ENCODE assay signal across 18 cellular contexts in genomic region chr18:70382992-70383717, GRCh38.
A peak's percentile ranks its signal among the peaks of the same experiment; 100 is the strongest.
DNase-seq lines count a peak whose midpoint lies in the region; ATAC-seq, FAIRE-seq and TF ChIP-seq lines count a peak whose summit lies in the region.
"Had no signal": no experiment of that assay in that cellular context is flagged by ENCODE, and none has a peak within 500 bp of the region (broad histone marks: within the 10 kb centered on the region; RNA-seq: fewer than 3 reads in every experiment).

No MANE protein-coding gene starts in this region.

- H3K4me1 Mint-ChIP-seq in natural killer cell treated with Interleukin-12 subunit alpha and Interleukin-12 subunit beta and Interleukin-15 and Interleukin-18, amount 100 ng/mL, for 72 hours (ENCODE audit: low read depth in 2 of 2): peaks cover 0 to 5% of the 10 kb centered on the region in 2 donors
- H3K4me1 Mint-ChIP-seq: B cell had no signal

- intact Hi-C loops in K562 (cut with micrococcal nuclease): loop anchor here (5.0 kb wide), 1 partner anchor 44 kb away; no protein-coding TSS in a partner anchor

- H3K27me3 Mint-ChIP-seq in natural killer cell treated with Interleukin-12 subunit alpha and Interleukin-12 subunit beta and Interleukin-15 and Interleukin-18, amount 100 ng/mL, for 72 hours: peaks cover 0 to 7% of the 10 kb centered on the region in 2 donors
- H3K27me3 Mint-ChIP-seq: B cell had no signal

- H3K9me3 ChIP-seq in GM23248 (ENCODE audit: low read depth) (no peaks in the 10 kb centered on the region), K562 (replicated peaks; ENCODE audit: control insufficient read depth, insufficient read depth, low read depth, low read length) (no peaks in the 10 kb centered on the region)

- no peaks in the 10 kb centered on the region for H3K36me3 ChIP-seq in GM23248 (ENCODE audit: low read depth)
- H3K36me3 ChIP-seq in K562 (ENCODE audit: control insufficient read depth, insufficient read depth, low read length): no peaks in the 10 kb centered on the region

- TF ChIP-seq RAD21 in K562 (CRISPR knock-in tag; conservative IDR thresholded peaks at IDR 0.05 in 1 of 2, IDR thresholded peaks at IDR 0.05 in 1 of 2): no peak

- peaks cover 37% of the 10 kb centered on the region for H3F3A ChIP-seq in GM23248 (ENCODE audit: insufficient read depth)

- no peaks in the 10 kb centered on the region for H3K9me1 ChIP-seq in K562 (ENCODE audit: control insufficient read depth, insufficient read depth, low read length)

- ATAC-seq in K562: no peak
- peak; percentile 32 for ATAC-seq in left lobe of liver
- ATAC-seq in natural killer cell treated with Interleukin-12 subunit alpha and Interleukin-12 subunit beta and Interleukin-15 and Interleukin-18, amount 100 ng/mL, for 72 hours: no peak
- no peak for ATAC-seq in GM21619 (IDR thresholded peaks at IDR 0.05; ENCODE audit: unreplicated experiment)

- in situ Hi-C loops in GM23248 (cut with MboI) (no loop called here), K562 (cut with MboI) (no loop called here)

- TF ChIP-seq CTCF in K562 (IDR thresholded peaks at IDR 0.05 in 2 of 3, conservative IDR thresholded peaks at IDR 0.05 in 1 of 3; ENCODE audit: insufficient read depth in 2 of 3, low read depth in 1 of 3, low read length in 3 of 3): no peak

- no peaks in the 10 kb centered on the region for H3K79me2 ChIP-seq in GM23248 (ENCODE audit: insufficient read depth)
- no peaks in the 10 kb centered on the region for H3K79me2 ChIP-seq in K562 (ENCODE audit: control insufficient read depth, insufficient read depth, low read length)

- WGBS in GM23248 (ENCODE audit: low coverage in 1 of 2, low lambda C conversion rate in 2 of 2, missing lambda C conversion rate in 2 of 2), 2 experiments: 93 to 96% methylated on average over 14 of the region's 14 CpGs
- 85% methylated on average over 9 of the region's 14 CpGs for WGBS in K562 (ENCODE audit: insufficient coverage, low coverage, missing lambda C conversion rate)

- 0 out of 2 replicates have a peak overlapping the region, but pooled peaks have one; percentile 37 for H3K9ac ChIP-seq in GM23248
- no peak overlapping the region for H3K9ac ChIP-seq in K562 (ENCODE audit: insufficient read depth in 1 of 2, low read depth in 2 of 2, low read length in 2 of 2)

- H3K4me3 ChIP-seq in GM23248 (no peak overlapping the region), K562 (no peak overlapping the region)

- H3K27ac Mint-ChIP-seq in natural killer cell treated with Interleukin-12 subunit alpha and Interleukin-12 subunit beta and Interleukin-15 and Interleukin-18, amount 100 ng/mL, for 72 hours: no peak overlapping the region
- H3K27ac Mint-ChIP-seq: B cell; CD4-positive, alpha-beta T cell had no signal

- no peaks in the 10 kb centered on the region for H3K9me2 ChIP-seq in GM23248 (ENCODE audit: insufficient read depth)

- no peak for DNase-seq in GM23248
- peak; percentile 38 for DNase-seq in NCI-H69 (lab: John Stamatoyannopoulos, UW)
- DNase-seq in K562 (ENCODE audit: extremely low read depth in 1 of 4, low spot score in 3 of 4): no peak
- no peak for DNase-seq in left lobe of liver (ENCODE audit: low spot score)
- no peak for DNase-seq in natural killer cell treated with Interleukin-12 subunit alpha and Interleukin-12 subunit beta and Interleukin-15 and Interleukin-18, amount 100 ng/mL, for 72 hours (ENCODE audit: low spot score)
- no peak for DNase-seq in amniotic stem cell (lab: John Stamatoyannopoulos, UW)
- DNase-seq in NCI-H1048 (lab: John Stamatoyannopoulos, UW): no peak
- DNase-seq: CD4-positive, alpha-beta T cell; DMS79 treated with DMSO at 0.1 percent for 48 hours; Kasumi-1; NCI-H1417 treated with DMSO at 0.1 percent for 48 hours; NCI-H2081; NCI-H510A; SIG-M5; T-helper 2 cell had no signal

- no peak for FAIRE-seq in K562 (lab: Jason Lieb, UNC)
- FAIRE-seq: H1 had no signal

- no peaks in the 10 kb centered on the region for H3K27me3 ChIP-seq in GM23248 (replicated peaks; ENCODE audit: insufficient read depth)
- H3K27me3 ChIP-seq in K562 (ENCODE audit: control insufficient read depth in 2 of 2, insufficient read depth in 2 of 2, low read length in 2 of 2): no peaks in the 10 kb centered on the region

- CTCF ChIA-PET in K562 (lab: Yijun Ruan, JAX; ENCODE audit: low intra/inter-chr PET ratio): no interaction called here

- H3K36me3 Mint-ChIP-seq in natural killer cell treated with Interleukin-12 subunit alpha and Interleukin-12 subunit beta and Interleukin-15 and Interleukin-18, amount 100 ng/mL, for 72 hours: no peaks in the 10 kb centered on the region

- peaks cover 31% of the 10 kb centered on the region for H3K4me1 ChIP-seq in GM23248 (ENCODE audit: insufficient read depth)
- peaks cover 9% of the 10 kb centered on the region in 2 experiments; a peak in 4 of 5 replicates for H3K4me1 ChIP-seq in K562 (replicated peaks in 1 of 2; ENCODE audit: control insufficient read depth in 2 of 2, insufficient read depth in 2 of 2, low read length in 2 of 2)

- no peak for TF ChIP-seq EP300 in K562 (IDR thresholded peaks at IDR 0.05; ENCODE audit: low read length)

- no TSS peak for BruUV-seq in K562 (replicated peaks; lab: Mats Ljungman, UMichigan)

- H3K4me2 ChIP-seq in GM23248 (ENCODE audit: unreplicated experiment) (peak overlapping the region; percentile 32), K562 (ENCODE audit: insufficient read depth, low read length) (no peak overlapping the region)

- POLR2A ChIA-PET in K562 (lab: Yijun Ruan, JAX): interaction anchor here (1.0 kb wide), 1 partner anchor 87 kb away, joined by 3 read pairs; no protein-coding TSS in a partner anchor

- H2AFZ ChIP-seq in GM23248: no peak overlapping the region
- no peak overlapping the region for H2AFZ ChIP-seq in K562 (ENCODE audit: low read depth, low read length)

- peaks cover 3% of the 10 kb centered on the region for H3K9me3 Mint-ChIP-seq in natural killer cell treated with Interleukin-12 subunit alpha and Interleukin-12 subunit beta and Interleukin-15 and Interleukin-18, amount 100 ng/mL, for 72 hours
- H3K9me3 Mint-ChIP-seq: CD4-positive, alpha-beta T cell had no signal

- TF ChIP-seq POLR2A in K562 (conservative IDR thresholded peaks at IDR 0.05): no peak

- no peak overlapping the region for H3K4me3 Mint-ChIP-seq in natural killer cell treated with Interleukin-12 subunit alpha and Interleukin-12 subunit beta and Interleukin-15 and Interleukin-18, amount 100 ng/mL, for 72 hours
- H3K4me3 Mint-ChIP-seq: B cell; CD4-positive, alpha-beta T cell had no signal

- H3K27ac ChIP-seq in GM23248 (peak overlapping the region; percentile 91), K562 (ENCODE audit: extremely low read depth, low read depth, low read length) (no peak overlapping the region)

- no peaks in the 10 kb centered on the region for H4K20me1 ChIP-seq in GM23248 (ENCODE audit: insufficient read depth)
- H4K20me1 ChIP-seq in K562 (replicated peaks; ENCODE audit: control insufficient read depth, insufficient read depth, low read length): no peaks in the 10 kb centered on the region

TF ChIP-seq in K562, 482 proteins besides CTCF, POLR2A, EP300 and RAD21 (continues in another document):
- TF ChIP-seq ZKSCAN1 (IDR thresholded peaks at IDR 0.05; ENCODE audit: low read depth, low read length): peak; percentile 33; the same call in 1 of the 2 replicates
- no peak for TF ChIP-seq SIX5 (IDR thresholded peaks at IDR 0.05; ENCODE audit: borderline replicate concordance in 1 of 2, insufficient read depth in 1 of 2, low read depth in 1 of 2, low read length in 2 of 2)
